ENCODE assay signal across 8 cellular contexts in the genomic region with DNA sequence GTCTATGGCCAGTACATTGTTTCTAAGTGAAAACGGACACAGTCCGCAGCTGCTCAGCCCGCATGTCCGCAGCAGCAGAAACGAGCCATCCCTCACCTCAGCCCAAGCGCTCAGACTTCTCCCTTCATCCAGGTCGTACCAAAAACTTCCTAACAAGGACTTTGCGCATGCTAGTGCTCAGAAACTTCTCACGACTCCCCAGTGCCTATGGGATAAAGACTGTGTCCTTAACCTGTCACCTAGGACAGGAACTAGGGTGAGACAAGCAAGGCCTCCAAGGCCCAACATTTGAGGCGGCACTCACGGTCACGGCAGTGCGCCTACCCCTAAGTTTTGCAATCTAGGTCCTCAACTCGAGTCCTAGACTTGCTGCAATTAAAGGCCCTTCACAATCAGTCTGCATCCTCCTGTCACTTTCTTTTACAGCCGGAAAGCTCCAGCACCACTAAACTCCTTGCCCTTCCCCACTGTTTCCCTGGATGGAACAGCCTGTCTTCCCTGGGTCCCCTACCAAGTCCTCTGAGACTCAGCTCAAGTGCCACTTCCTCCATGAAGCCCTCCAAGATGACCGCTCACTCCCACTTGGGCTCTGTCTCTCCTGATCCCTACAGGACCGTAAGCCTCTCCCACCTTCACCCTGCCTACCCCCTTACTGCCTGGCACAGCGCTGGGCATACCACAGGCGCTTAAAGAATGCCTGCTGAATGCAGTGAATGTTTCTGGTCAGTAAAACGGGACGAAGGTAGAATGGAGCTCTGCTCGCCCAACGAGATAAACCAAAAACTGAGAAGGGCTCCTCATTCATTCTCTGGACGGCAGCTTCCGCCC. TPM values are rescaled to one million over a fixed set of nuclear protein-coding genes. Genes with fewer than 3 reads are reported as not detected.
DNase-seq lines count a peak whose midpoint lies in the region; ATAC-seq and TF ChIP-seq lines count a peak whose summit lies in the region.

No MANE protein-coding gene starts in this region.

- peak; percentile 62 for DNase-seq in SIG-M5 treated with dmso at 0.1 percent for 504 hours (lab: John Stamatoyannopoulos, UW; ENCODE audit: unreplicated experiment)
- no peak for DNase-seq in SIG-M5 (lab: John Stamatoyannopoulos, UW)
- peak; percentile 50 for DNase-seq in ecto neural progenitor cell (ENCODE audit: low spot score)
- peak; percentile 16 for DNase-seq in myocyte (ENCODE audit: low read depth)
- DNase-seq in putamen (ENCODE audit: low spot score): no peak

- H3K4me3 ChIP-seq in OCI-LY3 (ENCODE audit: low read length): peak overlapping the region; percentile 96

- peaks cover 38% of the 10 kb centered on the region for H3K4me1 ChIP-seq in OCI-LY3 (ENCODE audit: low read length)

- ATAC-seq in GM18861 (IDR thresholded peaks at IDR 0.05; ENCODE audit: unreplicated experiment) (no peak), HG03469 (IDR thresholded peaks at IDR 0.05; ENCODE audit: unreplicated experiment) (no peak)

- peaks cover 20% of the 10 kb centered on the region for H4K20me1 ChIP-seq in OCI-LY3 (ENCODE audit: insufficient read depth, low read length)

- no peaks in the 10 kb centered on the region for H3K9me3 ChIP-seq in OCI-LY3 (ENCODE audit: insufficient read depth, low read length)

- H2AFZ ChIP-seq in OCI-LY3 (ENCODE audit: low read depth, low read length): no peak overlapping the region

- peaks cover 65% of the 10 kb centered on the region for H3K79me2 ChIP-seq in OCI-LY3 (ENCODE audit: low read length)

- no peak for TF ChIP-seq CTCF in OCI-LY3 (IDR thresholded peaks at IDR 0.05; ENCODE audit: low read depth, low read length)

- peak overlapping the region; percentile 98 for H3K9ac ChIP-seq in OCI-LY3 (ENCODE audit: low read length)

- H3K27me3 ChIP-seq in OCI-LY3 (ENCODE audit: low read depth, low read length): no peaks in the 10 kb centered on the region

- H3K36me3 ChIP-seq in OCI-LY3 (replicated peaks; ENCODE audit: low read depth, low read length): peaks cover 11% of the 10 kb centered on the region

- H3K27ac ChIP-seq in OCI-LY3 (ENCODE audit: low read length): peak overlapping the region; percentile 70

- H3K4me2 ChIP-seq in OCI-LY3 (ENCODE audit: low read length): peak overlapping the region; percentile 95

RNA-seq across cellular contexts. Expression of a gene that starts 1.2 kb away (rescaled TPM):
- 14.1 and 16.0 TPM in 2 replicates for total RNA-seq in myocyte
- 14.9 TPM for polyA plus RNA-seq in myocyte (2012)

RNA-seq across cellular contexts. Expression of a gene that starts 23.2 kb away (rescaled TPM):
- 0.26 and 2.5 TPM in 2 replicates for total RNA-seq in myocyte
- 2.2 TPM for polyA plus RNA-seq in myocyte (2012)

RNA-seq across cellular contexts. Expression of a gene that starts 49.2 kb away (rescaled TPM):
- total RNA-seq in myocyte: 55.5 and 58.5 TPM in 2 replicates
- polyA plus RNA-seq in myocyte (2012): 35.0 TPM

Comparison
In these comparisons a context has a peak if more than half of its experiments do, and no peak if none do; other contexts are left out.
1. DNase-seq: peak in SIG-M5 treated with dmso at 0.1 percent for 504 hours (single experiment), ecto neural progenitor cell (single experiment) and myocyte (single experiment); none in SIG-M5 (single experiment) and putamen (single experiment).